9 cellular contexts compared by ENCODE assay signal in genomic region chr1:68058053-68058452, GRCh38. TPM values are rescaled to one million over a fixed set of nuclear protein-coding genes. Genes with fewer than 3 reads are reported as not detected.
DNase-seq lines count a peak whose midpoint lies in the region; ATAC-seq, FAIRE-seq and TF ChIP-seq lines count a peak whose summit lies in the region.
"Not testable (repeated sequence)": the region's sequence is repeated elsewhere in the genome, so short reads cannot be mapped to it uniquely, and the experiment has no call there.
"Had no signal": no experiment of that assay in that cellular context is flagged by ENCODE, and none has a peak within 500 bp of the region (broad histone marks: within the 10 kb centered on the region; RNA-seq: fewer than 3 reads in every experiment).

No MANE protein-coding gene starts in this region.

- H3K9ac ChIP-seq in H9 (ENCODE audit: extremely low read depth, insufficient read length, low read length); K562 (ENCODE audit: insufficient read depth in 1 of 2, low read depth in 2 of 2, low read length in 2 of 2): not testable (repeated sequence)

- H4K8ac ChIP-seq in H9 (replicated peaks; ENCODE audit: insufficient read length, low read depth, low read length), result not testable (repeated sequence)

- H3K23me2 ChIP-seq in H9 (ENCODE audit: insufficient read length, low read depth, low read length, poor library complexity, severe bottlenecking), result not testable (repeated sequence)

- WGBS in H9 (ENCODE audit: extremely low coverage, insufficient read length, low lambda C conversion rate), result no CpG with 5 or more reads among the region's 6 CpGs
- 9% methylated on average over 6 of the region's 6 CpGs for WGBS in K562 (ENCODE audit: insufficient coverage, low coverage, missing lambda C conversion rate)

- not testable (repeated sequence) for H3K27me3 ChIP-seq in A673 (replicated peaks; ENCODE audit: insufficient read depth, low read depth, low read length, poor library complexity); GM06990 (replicated peaks; ENCODE audit: control insufficient read depth, insufficient read depth, low read length); H9 (ENCODE audit: insufficient read depth, low read length); K562 (ENCODE audit: control insufficient read depth in 2 of 2, insufficient read depth in 2 of 2, low read length in 2 of 2)

- not testable (repeated sequence) for H2BK12ac ChIP-seq in H9 (ENCODE audit: insufficient read length, low read depth, low read length)

- TF ChIP-seq RAD21 in K562 (CRISPR knock-in tag; conservative IDR thresholded peaks at IDR 0.05 in 1 of 2, IDR thresholded peaks at IDR 0.05 in 1 of 2), result peak; percentile 30 to 70; a peak in 3 of 4 replicates

- H3K4me3 ChIP-seq in A673 (ENCODE audit: low read depth, low read length, poor library complexity, severe bottlenecking); GM06990 (replicated peaks; ENCODE audit: low read depth, low read length); K562; epithelial cell of proximal tubule (ENCODE audit: low read depth, low read length): not testable (repeated sequence)

- H3K4ac ChIP-seq in H9 (ENCODE audit: low read depth, low read length), result not testable (repeated sequence)

- POLR2A ChIA-PET in A673 (lab: Charles Lee; ENCODE audit: low non-redundant PET); K562 (lab: Yijun Ruan, JAX): not testable (repeated sequence)

- H3K36me3 Mint-ChIP-seq in H9 (ENCODE audit: insufficient read depth in 1 of 3, low read depth in 3 of 3), result peaks cover 0 to 12% (median 0%) of the 10 kb centered on the region in 3 experiments; a peak in 5 of 7 replicates
- H3K36me3 Mint-ChIP-seq in neural crest cell (ENCODE audit: low read depth), result not testable (repeated sequence)

- not testable (repeated sequence) for H2AK5ac ChIP-seq in H9 (ENCODE audit: insufficient read length, low read length)

- TF ChIP-seq EP300 in K562 (IDR thresholded peaks at IDR 0.05; ENCODE audit: low read length), result not testable (repeated sequence)

- not testable (repeated sequence) for H3K18ac ChIP-seq in H9 (ENCODE audit: insufficient read length, low read depth, low read length)

- H3T11ph ChIP-seq in H9 (ENCODE audit: low read length), result not testable (repeated sequence)

- H3K27ac Mint-ChIP-seq in H9; neural crest cell (ENCODE audit: unreplicated experiment): not testable (repeated sequence)

- not testable (repeated sequence) for H3K4me1 ChIP-seq in A673 (ENCODE audit: insufficient read depth, low read length, poor library complexity, severe bottlenecking); H9 (ENCODE audit: insufficient read depth, low read length); K562 (replicated peaks in 1 of 2; ENCODE audit: control insufficient read depth in 2 of 2, insufficient read depth in 2 of 2, low read length in 2 of 2)

- H3K56ac ChIP-seq in H9 (ENCODE audit: insufficient read length, low read depth, low read length), result not testable (repeated sequence)

- not testable (repeated sequence) for H3K36me3 ChIP-seq in A673 (ENCODE audit: insufficient read depth, low read length, poor library complexity, severe bottlenecking); GM06990 (ENCODE audit: control insufficient read depth, insufficient read depth, low read length); K562 (ENCODE audit: control insufficient read depth, insufficient read depth, low read length)

- not testable (repeated sequence) for H3K79me1 ChIP-seq in H9 (ENCODE audit: insufficient read depth, low read depth, low read length, poor library complexity, severe bottlenecking)

- not testable (repeated sequence) for H3K79me2 ChIP-seq in H9 (ENCODE audit: insufficient read depth, low read length); K562 (ENCODE audit: control insufficient read depth, insufficient read depth, low read length)

- H2AFZ ChIP-seq in H9 (ENCODE audit: low read length); K562 (ENCODE audit: low read depth, low read length): not testable (repeated sequence)

- not testable (repeated sequence) for H3K9me1 ChIP-seq in K562 (ENCODE audit: control insufficient read depth, insufficient read depth, low read length)

- not testable (repeated sequence) for BruUV-seq in A673 (replicated peaks; lab: Mats Ljungman, UMichigan); K562 (replicated peaks; lab: Mats Ljungman, UMichigan)

- not testable (repeated sequence) for H2BK5ac ChIP-seq in H9 (ENCODE audit: insufficient read length, low read length)

- TF ChIP-seq CTCF in A673 (conservative IDR thresholded peaks at IDR 0.05; ENCODE audit: low read depth, low read length), result 0 out of 2 replicates have a peak, but pooled peaks have one; percentile 22
- TF ChIP-seq CTCF in GM06990 (IDR thresholded peaks at IDR 0.05; ENCODE audit: insufficient read depth, low read length, poor library complexity, severe bottlenecking), result peak; percentile 12
- TF ChIP-seq CTCF in H9 (conservative IDR thresholded peaks at IDR 0.05), result peak; percentile 55
- peak in 2 of 3 experiments; percentile 1 to 32; a peak in 1 of 6 replicates for TF ChIP-seq CTCF in K562 (IDR thresholded peaks at IDR 0.05 in 2 of 3, conservative IDR thresholded peaks at IDR 0.05 in 1 of 3; ENCODE audit: insufficient read depth in 2 of 3, low read depth in 1 of 3, low read length in 3 of 3)
- TF ChIP-seq CTCF in epithelial cell of proximal tubule (conservative IDR thresholded peaks at IDR 0.05; ENCODE audit: low read depth, low read length), result peak; percentile 7
- TF ChIP-seq CTCF in neural crest cell (conservative IDR thresholded peaks at IDR 0.05), result peak; percentile 40

- H3K27me3 Mint-ChIP-seq in H9 (ENCODE audit: low read depth); neural crest cell (ENCODE audit: low read depth): not testable (repeated sequence)

- H3K27ac ChIP-seq in A673 (ENCODE audit: low read depth, low read length, poor library complexity, severe bottlenecking); H9 (ENCODE audit: insufficient read length, low read depth, low read length); K562 (ENCODE audit: extremely low read depth, low read depth, low read length): not testable (repeated sequence)

- not testable (repeated sequence) for H3K4me3 Mint-ChIP-seq in H9, neural crest cell

- not testable (repeated sequence) for DNase-seq in A673 (ENCODE audit: low spot score); GM06990 (ENCODE audit: extremely low read depth, insufficient read length); H9; epithelial cell of proximal tubule (ENCODE audit: low read depth); neural crest cell (ENCODE audit: low read depth, low spot score)
- DNase-seq in NCI-H82 (lab: John Stamatoyannopoulos, UW), result peak; percentile 5
- DNase-seq in SK-MEL-5 (ENCODE audit: low read depth, low spot score), result peak; percentile 38
- peak in 1 of 4 experiments; percentile 24 for DNase-seq in K562 (ENCODE audit: extremely low read depth in 1 of 4, low spot score in 3 of 4)

- H3K9me3 Mint-ChIP-seq in H9 (peaks cover 9 to 16% of the 10 kb centered on the region in 2 experiments), neural crest cell (peaks cover 15% of the 10 kb centered on the region)

- intact Hi-C loops in A673 (cut with micrococcal nuclease; ENCODE audit: unreplicated experiment), result not testable (repeated sequence)
- intact Hi-C loops in K562 (cut with micrococcal nuclease), result loop anchor here (5.0 kb wide), 1 partner anchor 284 kb away; no protein-coding TSS in a partner anchor

- H2BK20ac ChIP-seq in H9 (ENCODE audit: low read depth, low read length, poor library complexity, severe bottlenecking), result not testable (repeated sequence)

- CTCF ChIA-PET in A673 (lab: Charles Lee); K562 (lab: Yijun Ruan, JAX; ENCODE audit: low intra/inter-chr PET ratio): not testable (repeated sequence)

- not testable (repeated sequence) for H3K9me3 ChIP-seq in A673 (ENCODE audit: low read depth, low read length, poor library complexity, severe bottlenecking); H9 (ENCODE audit: control insufficient read depth, low read depth, low read length); K562 (replicated peaks; ENCODE audit: control insufficient read depth, insufficient read depth, low read depth, low read length)

- H3K4me2 ChIP-seq in H9 (ENCODE audit: insufficient read depth, insufficient read length, low read length); K562 (ENCODE audit: insufficient read depth, low read length): not testable (repeated sequence)

- H4K20me1 ChIP-seq in H9 (ENCODE audit: control insufficient read depth, insufficient read depth, insufficient read length); K562 (replicated peaks; ENCODE audit: control insufficient read depth, insufficient read depth, low read length): not testable (repeated sequence)

- TF ChIP-seq POLR2A in K562 (conservative IDR thresholded peaks at IDR 0.05), result not testable (repeated sequence)

- H2BK120ac ChIP-seq in H9 (ENCODE audit: low read depth, low read length, poor library complexity, severe bottlenecking), result not testable (repeated sequence)

- not testable (repeated sequence) for H3K14ac ChIP-seq in H9 (ENCODE audit: insufficient read depth, low read length)

- not testable (repeated sequence) for H2BK15ac ChIP-seq in H9 (ENCODE audit: low read depth, low read length)

- not testable (repeated sequence) for H3K23ac ChIP-seq in H9 (ENCODE audit: insufficient read length, low read depth, low read length)

- H4K91ac ChIP-seq in H9 (ENCODE audit: insufficient read length, low read depth, low read length), result not testable (repeated sequence)

- in situ Hi-C loops in SK-MEL-5 (cut with HindIII; ENCODE audit: low pct_unique_long_range_greater_than_20kb, low sequenced_read_pairs); K562 (cut with MboI): not testable (repeated sequence)

- not testable (repeated sequence) for H3K4me1 Mint-ChIP-seq in H9, neural crest cell

- FAIRE-seq in K562 (lab: Jason Lieb, UNC), result not testable (repeated sequence)

- H4K5ac ChIP-seq in H9 (ENCODE audit: insufficient read length, low read depth, low read length), result not testable (repeated sequence)

- peak; percentile 74 for ATAC-seq in K562

RNA-seq across cellular contexts. Expression of gene DIRAS3, which starts 7.6 kb away (rescaled TPM):
- 0.94 and 1.1 TPM in 2 replicates for total RNA-seq in A673 (2021)
- not detected in 2 replicates for total RNA-seq in H9 (2021)
- total RNA-seq in SK-MEL-5 (2014; rRNA removed; shearing (Covaris generic)), result 0.24 and 0.56 TPM in 2 replicates
- polyA plus RNA-seq in SK-MEL-5 (2015; cell fraction: cytosol; rRNA removed), result 0.61 and 1.4 TPM in 2 replicates
- 2.5 and 3.7 TPM in 2 replicates for polyA plus RNA-seq in SK-MEL-5 (2015; cell fraction: nucleus; rRNA removed)
- 0.60 and 1.1 TPM in 2 replicates for total RNA-seq in K562 (2011; cell fraction: chromatin; rRNA removed; ENCODE audit: low replicate concordance)
- total RNA-seq in K562 (2011; cell fraction: nucleolus; rRNA removed), result 1.0 and 1.2 TPM in 2 replicates
- 0.38 and 2.0 TPM in 2 replicates for total RNA-seq in K562 (2011; cell fraction: nucleoplasm; rRNA removed)
- 30.8 and 44.5 TPM in 2 replicates for total RNA-seq in K562 (2014; rRNA removed)
- total RNA-seq in K562 (2014; rRNA removed; fragmentation: Illumina TruSeq; extraction: Trizol), result 28.5 and 31.7 TPM in 2 replicates
- total RNA-seq in K562 (2015; rRNA removed; fragmentation: Illumina TruSeq; extraction: Trizol), result 64.1 and 65.5 TPM in 2 replicates
- 31.6 and 37.0 TPM in 2 replicates for total RNA-seq in K562 (2021)
- polyA plus RNA-seq in K562 (2011; rRNA removed), result 5.8 and 7.9 TPM in 2 replicates
- polyA plus RNA-seq in K562 (2011; cell fraction: cytosol; rRNA removed), result 4.7 and 6.9 TPM in 2 replicates
- 3.4 and 4.2 TPM in 2 replicates for polyA plus RNA-seq in K562 (2011; cell fraction: nucleus; rRNA removed)
- polyA plus RNA-seq in K562 (2012), result 68.6 and 142 TPM in 2 replicates
- polyA plus RNA-seq in K562 (2014; fragmentation: Illumina TruSeq; extraction: Trizol), result 36.7 and 41.7 TPM in 2 replicates
- 10 to 100 TPM; 90.4 to 96.1 TPM for polyA plus RNA-seq in K562 (2014; fragmentation: Nextera tagmentation; extraction: Ambion mirVana)
- polyA plus RNA-seq in K562 (2014; rRNA removed), result 56.8 and 59.6 TPM in 2 replicates
- 3.0 and 5.3 TPM in 2 replicates for polyA minus RNA-seq in K562 (2011; rRNA and poly(A)+ RNA removed)
- 1.5 and 3.9 TPM in 2 replicates for polyA minus RNA-seq in K562 (2011; cell fraction: cytosol; rRNA and poly(A)+ RNA removed)
- polyA minus RNA-seq in K562 (2011; cell fraction: nucleus; rRNA and poly(A)+ RNA removed), result 1.2 and 1.3 TPM in 2 replicates
- total RNA-seq in epithelial cell of proximal tubule, result 2.1 TPM in 1 of 2 replicates, not detected in the other
- 1.1 and 1.4 TPM in 2 replicates for total RNA-seq in neural crest cell
- total RNA-seq: CD4-positive, alpha-beta memory T cell had no signal
- polyA plus RNA-seq: CD4-positive, alpha-beta memory T cell had no signal
